ENCODE assay signal across 27 cellular contexts in genomic region chr2:34353498-34354113, GRCh38.
"Had no signal": no experiment of that assay in that cellular context is flagged by ENCODE, and none has a peak within 500 bp of the region (broad histone marks: within the 10 kb centered on the region; RNA-seq: fewer than 3 reads in every experiment).

No MANE protein-coding gene starts in this region.

- H3K4me3 ChIP-seq: coronary artery, spleen, thyroid gland, uterus had no signal

- H3K36me3 Mint-ChIP-seq: activated naive CD4-positive, alpha-beta T cell treated with anti-CD3 and anti-CD28 coated beads, Interleukin-2, amount 10 ng/mL, durations not matched to agents 7 days and 5 days; natural killer cell had no signal

- DNase-seq: activated CD4-positive, alpha-beta T cell treated with anti-CD3 and anti-CD28 coated beads, Interleukin-2, amount 50 U/mL, for 1 hour; activated CD4-positive, CD25-positive, alpha-beta regulatory T cell treated with anti-CD3 and anti-CD28 coated beads, Interleukin-2, amount 50 U/mL, for 72 hours; activated CD8-positive, alpha-beta memory T cell treated with anti-CD3 and anti-CD28 coated beads, Interleukin-2, amount 50 U/mL, for 48 hours; activated effector memory CD4-positive, alpha-beta T cell treated with Interleukin-2 at 50 U/mL for 16 hours; activated naive CD4-positive, alpha-beta T cell treated with anti-CD3 and anti-CD28 coated beads, Interleukin-2, amount 10 ng/mL, durations not matched to agents 7 days and 5 days; activated naive CD8-positive, alpha-beta T cell treated with anti-CD3 and anti-CD28 coated beads, Interleukin-2, amount 50 U/mL, for 24 hours; activated T-cell treated with anti-CD3 and anti-CD28 coated beads, Interleukin-2, amount 50 U/mL, for 48 hours; anterior cingulate cortex; brain microvascular endothelial cell; effector CD4-positive, alpha-beta T cell; foreskin keratinocyte; glutamatergic neuron; kidney; left ventricle myocardium superior; mesenchymal stem cell; natural killer cell; retina; spleen; stimulated activated CD4-positive, alpha-beta T cell treated with anti-CD3 and anti-CD28 coated beads, Interleukin-4, amount 100 ng/mL, for 4 hours; stimulated activated naive CD4-positive, alpha-beta T cell; thyroid gland; uterus had no signal

- H3K4me3 Mint-ChIP-seq: activated naive CD4-positive, alpha-beta T cell treated with anti-CD3 and anti-CD28 coated beads, Interleukin-2, amount 10 ng/mL, durations not matched to agents 7 days and 5 days; activated naive CD8-positive, alpha-beta T cell treated with anti-CD3 and anti-CD28 coated beads, Interleukin-2, amount 50 U/mL, for 24 hours; central memory CD8-positive, alpha-beta T cell; natural killer cell; T-helper 1 cell treated with Interleukin-12 subunit alpha and Interleukin-12 subunit beta and Interleukin-4 antibody, amounts not matched to agents 30 μg/mL and 1 μg/mL, for 36 hours had no signal

- H3K36me3 ChIP-seq: brain microvascular endothelial cell, neutrophil, spleen, thyroid gland, uterus had no signal

- H3K4me1 ChIP-seq: foreskin keratinocyte, parathyroid adenoma, spleen, thyroid gland, uterus had no signal

- H3K27me3 ChIP-seq: brain microvascular endothelial cell, foreskin keratinocyte, neutrophil, spleen, thyroid gland, uterus had no signal

- H3K9me3 ChIP-seq: neutrophil, uterus had no signal

- H3K27me3 Mint-ChIP-seq: activated naive CD4-positive, alpha-beta T cell treated with anti-CD3 and anti-CD28 coated beads, Interleukin-2, amount 10 ng/mL, durations not matched to agents 7 days and 5 days; activated naive CD8-positive, alpha-beta T cell treated with anti-CD3 and anti-CD28 coated beads, Interleukin-2, amount 50 U/mL, for 24 hours; central memory CD8-positive, alpha-beta T cell had no signal

- H3K4me1 Mint-ChIP-seq: activated naive CD4-positive, alpha-beta T cell treated with anti-CD3 and anti-CD28 coated beads, Interleukin-2, amount 10 ng/mL, durations not matched to agents 7 days and 5 days; activated naive CD8-positive, alpha-beta T cell treated with anti-CD3 and anti-CD28 coated beads, Interleukin-2, amount 50 U/mL, for 24 hours; central memory CD8-positive, alpha-beta T cell; natural killer cell had no signal

- H3K9ac ChIP-seq: parathyroid adenoma had no signal

- H3K27ac Mint-ChIP-seq: activated naive CD4-positive, alpha-beta T cell treated with anti-CD3 and anti-CD28 coated beads, Interleukin-2, amount 10 ng/mL, durations not matched to agents 7 days and 5 days; activated naive CD8-positive, alpha-beta T cell treated with anti-CD3 and anti-CD28 coated beads, Interleukin-2, amount 50 U/mL, for 24 hours; natural killer cell; T-helper 1 cell treated with Interleukin-12 subunit alpha and Interleukin-12 subunit beta and Interleukin-4 antibody, amounts not matched to agents 30 μg/mL and 1 μg/mL, for 36 hours had no signal

- H3K27ac ChIP-seq: brain microvascular endothelial cell, coronary artery, foreskin keratinocyte, neutrophil, parathyroid adenoma, spleen, thyroid gland, uterus had no signal
